ENCODE assay signal across 2 cellular contexts in the genomic region with DNA sequence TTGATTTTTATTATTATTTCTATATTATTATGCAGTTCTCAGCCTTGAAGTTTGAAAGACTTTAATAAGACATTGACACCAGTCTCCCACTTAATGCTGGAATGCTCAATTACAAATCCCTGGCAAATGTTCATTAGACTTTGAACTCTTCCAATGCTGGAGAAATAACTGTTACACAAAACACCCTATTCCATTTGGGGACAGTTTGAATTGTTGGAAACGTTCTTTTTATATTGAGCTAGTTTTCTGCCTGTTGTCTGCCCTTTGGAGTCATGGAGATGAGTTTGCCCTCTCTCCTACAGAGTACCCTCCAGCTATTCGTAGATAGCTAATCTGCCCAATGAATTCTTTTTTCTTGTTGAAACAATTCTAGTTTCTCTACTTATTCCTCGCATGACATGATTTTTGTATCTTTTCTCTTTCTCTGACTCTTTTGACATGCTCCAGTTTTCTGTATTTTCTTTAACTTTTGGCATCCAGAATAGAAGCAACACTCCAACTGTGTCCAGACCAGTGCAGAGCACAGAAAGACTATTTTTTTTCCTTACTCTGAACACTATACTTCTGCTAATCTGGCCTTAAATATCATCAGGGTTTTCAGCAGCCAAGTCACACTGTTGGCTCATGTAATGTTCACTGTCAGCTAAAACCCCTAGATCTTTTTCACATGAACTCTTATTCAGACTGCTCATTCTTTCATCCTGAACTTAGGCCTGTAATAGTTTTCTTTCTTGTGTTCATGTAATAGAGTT.
A peak's percentile ranks its signal among the peaks of the same experiment; 100 is the strongest.
TF ChIP-seq lines count a peak whose summit lies in the region.

No MANE protein-coding gene starts in this region.

TF ChIP-seq in HEK293, 187 proteins besides CTCF, POLR2A, EP300 and RAD21:
- TF ChIP-seq, protein P1, sequence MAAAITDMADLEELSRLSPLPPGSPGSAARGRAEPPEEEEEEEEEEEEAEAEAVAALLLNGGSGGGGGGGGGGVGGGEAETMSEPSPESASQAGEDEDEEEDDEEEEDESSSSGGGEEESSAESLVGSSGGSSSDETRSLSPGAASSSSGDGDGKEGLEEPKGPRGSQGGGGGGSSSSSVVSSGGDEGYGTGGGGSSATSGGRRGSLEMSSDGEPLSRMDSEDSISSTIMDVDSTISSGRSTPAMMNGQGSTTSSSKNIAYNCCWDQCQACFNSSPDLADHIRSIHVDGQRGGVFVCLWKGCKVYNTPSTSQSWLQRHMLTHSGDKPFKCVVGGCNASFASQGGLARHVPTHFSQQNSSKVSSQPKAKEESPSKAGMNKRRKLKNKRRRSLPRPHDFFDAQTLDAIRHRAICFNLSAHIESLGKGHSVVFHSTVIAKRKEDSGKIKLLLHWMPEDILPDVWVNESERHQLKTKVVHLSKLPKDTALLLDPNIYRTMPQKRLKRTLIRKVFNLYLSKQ (tag by site-specific recombination; IDR thresholded peaks at IDR 0.05; ENCODE audit: borderline replicate concordance): no peak
- peak; percentile 24; the same call in 1 of the 2 replicates for TF ChIP-seq ZBTB17 (tag by site-specific recombination; IDR thresholded peaks at IDR 0.05)

TF ChIP-seq in H1, 55 proteins besides CTCF, POLR2A, EP300 and RAD21:
- TF ChIP-seq GTF2F1 (IDR thresholded peaks at IDR 0.05; ENCODE audit: borderline replicate concordance, low read depth, low read length): no peak
- TF ChIP-seq TAF1 (IDR thresholded peaks at IDR 0.05; ENCODE audit: low read depth, low read length): no peak
- no peak for TF ChIP-seq JUND (IDR thresholded peaks at IDR 0.05; ENCODE audit: low read length)
- TF ChIP-seq, protein P2, sequence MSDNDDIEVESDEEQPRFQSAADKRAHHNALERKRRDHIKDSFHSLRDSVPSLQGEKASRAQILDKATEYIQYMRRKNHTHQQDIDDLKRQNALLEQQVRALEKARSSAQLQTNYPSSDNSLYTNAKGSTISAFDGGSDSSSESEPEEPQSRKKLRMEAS (IDR thresholded peaks at IDR 0.05): no peak
- no peak for TF ChIP-seq KDM1A (IDR thresholded peaks at IDR 0.05; ENCODE audit: borderline replicate concordance, low read length)
- TF ChIP-seq SIN3A (conservative IDR thresholded peaks at IDR 0.05 in 1 of 2, IDR thresholded peaks at IDR 0.05 in 1 of 2; ENCODE audit: low read depth in 1 of 2, low read length in 2 of 2): no peak
- TF ChIP-seq NRF1 (IDR thresholded peaks at IDR 0.05; ENCODE audit: low read depth, low read length): no peak
- no peak for TF ChIP-seq SRF (IDR thresholded peaks at IDR 0.05; ENCODE audit: low read depth, low read length)
- no peak for TF ChIP-seq POLR2AphosphoS5 (IDR thresholded peaks at IDR 0.05; ENCODE audit: low read depth, low read length)
- no peak for TF ChIP-seq NANOG (IDR thresholded peaks at IDR 0.05; ENCODE audit: insufficient read depth, low read depth, low read length, poor library complexity, severe bottlenecking)
- TF ChIP-seq POU5F1 (IDR thresholded peaks at IDR 0.05; ENCODE audit: low read depth, low read length): no peak
- no peak for TF ChIP-seq CBX8 (IDR thresholded peaks at IDR 0.05; ENCODE audit: borderline replicate concordance, low read depth, low read length)
- no peak for TF ChIP-seq KDM5A (IDR thresholded peaks at IDR 0.05; ENCODE audit: low read length)
- TF ChIP-seq, protein P3, sequence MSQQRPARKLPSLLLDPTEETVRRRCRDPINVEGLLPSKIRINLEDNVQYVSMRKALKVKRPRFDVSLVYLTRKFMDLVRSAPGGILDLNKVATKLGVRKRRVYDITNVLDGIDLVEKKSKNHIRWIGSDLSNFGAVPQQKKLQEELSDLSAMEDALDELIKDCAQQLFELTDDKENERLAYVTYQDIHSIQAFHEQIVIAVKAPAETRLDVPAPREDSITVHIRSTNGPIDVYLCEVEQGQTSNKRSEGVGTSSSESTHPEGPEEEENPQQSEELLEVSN (IDR thresholded peaks at IDR 0.05): no peak
- TF ChIP-seq CREB1 (IDR thresholded peaks at IDR 0.05): no peak
- TF ChIP-seq EGR1 (IDR thresholded peaks at IDR 0.05; ENCODE audit: borderline replicate concordance, low read depth, low read length): no peak
- TF ChIP-seq EZH2 (IDR thresholded peaks at IDR 0.05; ENCODE audit: low read depth, low read length, severe bottlenecking): no peak
- TF ChIP-seq TEAD4 (IDR thresholded peaks at IDR 0.05; ENCODE audit: low read depth, low read length): no peak
